25 cellular contexts compared by ENCODE assay signal in genomic region chr12:40122842-40123241, GRCh38. TPM values are rescaled to one million over a fixed set of nuclear protein-coding genes. Genes with fewer than 3 reads are reported as not detected.
DNase-seq lines count a peak whose midpoint lies in the region; ATAC-seq, FAIRE-seq and TF ChIP-seq lines count a peak whose summit lies in the region.
"Had no signal": no experiment of that assay in that cellular context is flagged by ENCODE, and none has a peak within 500 bp of the region (broad histone marks: within the 10 kb centered on the region; RNA-seq: fewer than 3 reads in every experiment).

No MANE protein-coding gene starts in this region.

- H3K9ac ChIP-seq in HepG2 (ENCODE audit: insufficient read depth, low read depth, low read length): no peak overlapping the region
- no peak overlapping the region for H3K9ac ChIP-seq in K562 (ENCODE audit: insufficient read depth in 1 of 2, low read depth in 2 of 2, low read length in 2 of 2)
- H3K9ac ChIP-seq: BLaER1 had no signal

- WGBS in HepG2 (ENCODE audit: low lambda C conversion rate): 6% methylated on average over 1 of the region's 1 CpG
- WGBS in right lobe of liver (ENCODE audit: insufficient coverage, low coverage, low lambda C conversion rate, missing lambda C conversion rate): 63% methylated on average over 1 of the region's 1 CpG
- WGBS in K562 (ENCODE audit: insufficient coverage, low coverage, missing lambda C conversion rate): 10% methylated on average over 1 of the region's 1 CpG

- H4K20me1 ChIP-seq in HepG2 (ENCODE audit: insufficient read depth, low read length) (no peaks in the 10 kb centered on the region), K562 (replicated peaks; ENCODE audit: control insufficient read depth, insufficient read depth, low read length) (no peaks in the 10 kb centered on the region)
- H4K20me1 ChIP-seq: BLaER1 had no signal

- TF ChIP-seq POLR2A in HepG2 (IDR thresholded peaks at IDR 0.05; ENCODE audit: insufficient read depth in 1 of 2, low read depth in 2 of 2, low read length in 2 of 2): no peak
- no peak for TF ChIP-seq POLR2A in right lobe of liver (IDR thresholded peaks at IDR 0.05)
- no peak for TF ChIP-seq POLR2A in K562 (conservative IDR thresholded peaks at IDR 0.05)

- no peaks in the 10 kb centered on the region for H3K4me1 ChIP-seq in HepG2 (ENCODE audit: insufficient read depth, low read length)
- no peaks in the 10 kb centered on the region for H3K4me1 ChIP-seq in right lobe of liver
- H3K4me1 ChIP-seq in K562 (replicated peaks in 1 of 2; ENCODE audit: control insufficient read depth in 2 of 2, insufficient read depth in 2 of 2, low read length in 2 of 2): no peaks in the 10 kb centered on the region
- H3K4me1 ChIP-seq: BE2C, BLaER1 had no signal

- no peaks in the 10 kb centered on the region for H3K79me2 ChIP-seq in HepG2 (ENCODE audit: insufficient read depth, low read length)
- no peaks in the 10 kb centered on the region for H3K79me2 ChIP-seq in K562 (ENCODE audit: control insufficient read depth, insufficient read depth, low read length)

- H3K27ac ChIP-seq in HepG2 (ENCODE audit: extremely low read length, insufficient read depth, low read length) (no peak overlapping the region), right lobe of liver (no peak overlapping the region), K562 (ENCODE audit: extremely low read depth, low read depth, low read length) (no peak overlapping the region)
- H3K27ac ChIP-seq: 22Rv1, BLaER1 had no signal

- TF ChIP-seq EP300 in HepG2 (IDR thresholded peaks at IDR 0.05; ENCODE audit: low read depth in 2 of 2, low read length in 2 of 2) (no peak), HepG2 (CRISPR knock-in tag; IDR thresholded peaks at IDR 0.05; ENCODE audit: borderline replicate concordance) (no peak), K562 (IDR thresholded peaks at IDR 0.05; ENCODE audit: low read length) (no peak)

- no peak overlapping the region for H2AFZ ChIP-seq in HepG2 (ENCODE audit: low read length)
- H2AFZ ChIP-seq in K562 (ENCODE audit: low read depth, low read length): no peak overlapping the region

- FAIRE-seq in HepG2 (lab: Jason Lieb, UNC) (no peak), K562 (lab: Jason Lieb, UNC) (no peak)
- FAIRE-seq: GM12878, GM12892, GM18507, GM19239 had no signal

- DNase-seq in HepG2 (ENCODE audit: low spot score) (no peak), right lobe of liver (no peak), K562 (ENCODE audit: extremely low read depth in 1 of 4, low spot score in 3 of 4) (no peak), SHP77 (lab: John Stamatoyannopoulos, UW) (no peak), globus pallidus (ENCODE audit: low spot score) (no peak)
- DNase-seq: ACHN; BE2C; C1 segment of cervical spinal cord; CD4-positive, alpha-beta memory T cell; CD4-positive, CD25-positive, alpha-beta regulatory T cell; CD8-positive, alpha-beta memory T cell; COR-L47; DMS 273 treated with DMSO at 0.1 percent for 48 hours; DMS153; DMS53; DMS79; DND-41; EL; GDM1 had no signal

- H3K4me3 ChIP-seq in HepG2 (replicated peaks in 1 of 3; ENCODE audit: insufficient read depth in 1 of 3, low read depth in 2 of 3, low read length in 3 of 3) (no peak overlapping the region), right lobe of liver (no peak overlapping the region), K562 (no peak overlapping the region)
- H3K4me3 ChIP-seq: BLaER1, GM12878 had no signal

- H3K9me1 ChIP-seq in K562 (ENCODE audit: control insufficient read depth, insufficient read depth, low read length): no peaks in the 10 kb centered on the region

- no peak for TF ChIP-seq RAD21 in HepG2 (CRISPR knock-in tag; IDR thresholded peaks at IDR 0.05)
- TF ChIP-seq RAD21 in K562 (CRISPR knock-in tag; conservative IDR thresholded peaks at IDR 0.05 in 1 of 2, IDR thresholded peaks at IDR 0.05 in 1 of 2): no peak

- H3K27me3 ChIP-seq in HepG2 (ENCODE audit: control insufficient read depth in 1 of 2, insufficient read depth in 2 of 2, low read length in 2 of 2): no peaks in the 10 kb centered on the region
- no peaks in the 10 kb centered on the region for H3K27me3 ChIP-seq in right lobe of liver
- no peaks in the 10 kb centered on the region for H3K27me3 ChIP-seq in K562 (ENCODE audit: control insufficient read depth in 2 of 2, insufficient read depth in 2 of 2, low read length in 2 of 2)
- H3K27me3 ChIP-seq: BLaER1 had no signal

- intact Hi-C loops in HepG2 (cut with micrococcal nuclease; ENCODE audit: unreplicated experiment) (no loop called here), right lobe of liver (cut with DNase I) (no loop called here), K562 (cut with micrococcal nuclease) (no loop called here)

- ATAC-seq in HepG2: no peak
- no peak for ATAC-seq in right lobe of liver
- ATAC-seq in K562: no peak
- ATAC-seq: GM12878 had no signal

- POLR2A ChIA-PET in HepG2 (lab: Yijun Ruan, JAX) (no interaction called here), K562 (lab: Yijun Ruan, JAX) (no interaction called here)

- in situ Hi-C loops in HepG2 (cut with HindIII; ENCODE audit: extremely low pct_ligation_motif_present, low pct_unique_long_range_greater_than_20kb) (loop anchor here (25.0 kb wide), 1 partner anchor 536 kb away; no protein-coding TSS in a partner anchor), K562 (cut with MboI) (loop anchor here (25.0 kb wide), 1 partner anchor 361 kb away; no protein-coding TSS in a partner anchor)

- TF ChIP-seq CTCF in HepG2 (CRISPR knock-in tag; IDR thresholded peaks at IDR 0.05) (no peak), right lobe of liver (IDR thresholded peaks at IDR 0.05) (no peak), K562 (IDR thresholded peaks at IDR 0.05 in 2 of 3, conservative IDR thresholded peaks at IDR 0.05 in 1 of 3; ENCODE audit: insufficient read depth in 2 of 3, low read depth in 1 of 3, low read length in 3 of 3) (no peak)

- no peak overlapping the region for H3K4me2 ChIP-seq in HepG2 (ENCODE audit: low read depth, low read length)
- H3K4me2 ChIP-seq in K562 (ENCODE audit: insufficient read depth, low read length): no peak overlapping the region
- H3K4me2 ChIP-seq: BLaER1 had no signal

- no peaks in the 10 kb centered on the region for H3K36me3 ChIP-seq in HepG2 (replicated peaks in 1 of 2; ENCODE audit: control insufficient read depth in 1 of 2, insufficient read depth in 2 of 2, low read length in 2 of 2)
- H3K36me3 ChIP-seq in right lobe of liver: no peaks in the 10 kb centered on the region
- H3K36me3 ChIP-seq in K562 (ENCODE audit: control insufficient read depth, insufficient read depth, low read length): no peaks in the 10 kb centered on the region
- H3K36me3 ChIP-seq: BE2C, BLaER1 had no signal

- CTCF ChIA-PET in HepG2 (lab: Yijun Ruan, JAX; ENCODE audit: low intra/inter-chr PET ratio, low total read pairs): no interaction called here
- CTCF ChIA-PET in K562 (lab: Yijun Ruan, JAX; ENCODE audit: low intra/inter-chr PET ratio): no interaction called here

- H3K9me3 ChIP-seq in HepG2 (ENCODE audit: low read length) (no peaks in the 10 kb centered on the region), right lobe of liver (no peaks in the 10 kb centered on the region), K562 (replicated peaks; ENCODE audit: control insufficient read depth, insufficient read depth, low read depth, low read length) (no peaks in the 10 kb centered on the region)
- H3K9me3 ChIP-seq: BE2C, BLaER1 had no signal

- no TSS peak for BruUV-seq in HepG2 (replicated peaks; lab: Mats Ljungman, UMichigan)
- BruUV-seq in K562 (replicated peaks; lab: Mats Ljungman, UMichigan): no TSS peak

RNA-seq across cellular contexts. Expression of gene SLC2A13, which starts 17.0 kb away (rescaled TPM):
- 3.2 and 6.0 TPM in 2 replicates for total RNA-seq in HepG2 (2016; rRNA removed; fragmentation: Illumina TruSeq; extraction: Trizol)
- total RNA-seq in HepG2 (2016; cell fraction: cytosol; rRNA removed; fragmentation: Illumina TruSeq; extraction: Trizol; ENCODE audit: low read depth): 1.1 and 1.6 TPM in 2 replicates
- 2.6 and 4.9 TPM in 2 replicates for total RNA-seq in HepG2 (2016; cell fraction: insoluble cytoplasmic fraction; rRNA removed; fragmentation: Illumina TruSeq; extraction: Trizol)
- total RNA-seq in HepG2 (2016; cell fraction: membrane; rRNA removed; fragmentation: Illumina TruSeq; extraction: Trizol): 1.3 and 1.8 TPM in 2 replicates
- 17.4 and 20.6 TPM in 2 replicates for total RNA-seq in HepG2 (2016; cell fraction: nucleus; rRNA removed; fragmentation: Illumina TruSeq; extraction: Trizol)
- polyA plus RNA-seq in HepG2 (2011; rRNA removed): 4.7 and 5.5 TPM in 2 replicates
- polyA plus RNA-seq in HepG2 (2011; cell fraction: cytosol; rRNA removed): 1.2 and 1.7 TPM in 2 replicates
- polyA plus RNA-seq in HepG2 (2011; cell fraction: nucleus; rRNA removed): 11.3 and 13.6 TPM in 2 replicates
- 2.6 and 3.8 TPM in 2 replicates for polyA plus RNA-seq in HepG2 (2012)
- 0.16 and 0.17 TPM in 2 replicates for polyA plus RNA-seq in HepG2 (2016; cell fraction: cytosol; fragmentation: Illumina TruSeq; extraction: Trizol; ENCODE audit: low read depth)
- polyA plus RNA-seq in HepG2 (2016; cell fraction: insoluble cytoplasmic fraction; fragmentation: Illumina TruSeq; extraction: Trizol; ENCODE audit: low read depth): 2.0 and 2.2 TPM in 2 replicates
- 0.46 and 0.58 TPM in 2 replicates for polyA plus RNA-seq in HepG2 (2016; cell fraction: membrane; fragmentation: Illumina TruSeq; extraction: Trizol; ENCODE audit: low read depth)
- polyA plus RNA-seq in HepG2 (2016; cell fraction: nucleus; fragmentation: Illumina TruSeq; extraction: Trizol; ENCODE audit: insufficient read depth, low read depth): 10.4 and 10.7 TPM in 2 replicates
- 8.5 and 31.5 TPM in 2 replicates for polyA minus RNA-seq in HepG2 (2011; rRNA and poly(A)+ RNA removed; ENCODE audit: low replicate concordance)
- 5.6 and 6.1 TPM in 2 replicates for polyA minus RNA-seq in HepG2 (2011; cell fraction: cytosol; rRNA and poly(A)+ RNA removed)
- polyA minus RNA-seq in HepG2 (2011; cell fraction: nucleus; rRNA and poly(A)+ RNA removed): 31.5 and 36.4 TPM in 2 replicates
- total RNA-seq in right lobe of liver: 10 to 100 TPM in 1 of 6 experiments, 1 to 10 TPM in 5; 5.2 to 11.7 (median 8.7) TPM
- total RNA-seq in K562 (2011; cell fraction: chromatin; rRNA removed; ENCODE audit: low replicate concordance): 19.3 and 35.8 TPM in 2 replicates
- total RNA-seq in K562 (2011; cell fraction: nucleolus; rRNA removed): 13.7 and 20.8 TPM in 2 replicates
- 22.1 and 34.1 TPM in 2 replicates for total RNA-seq in K562 (2011; cell fraction: nucleoplasm; rRNA removed)
- 10.9 and 12.4 TPM in 2 replicates for total RNA-seq in K562 (2014; rRNA removed)
- total RNA-seq in K562 (2014; rRNA removed; fragmentation: Illumina TruSeq; extraction: Trizol): 10.8 and 11.5 TPM in 2 replicates
- total RNA-seq in K562 (2015; rRNA removed; fragmentation: Illumina TruSeq; extraction: Trizol): 9.9 and 10.7 TPM in 2 replicates
- total RNA-seq in K562 (2021): 9.0 and 10.9 TPM in 2 replicates
- 5.4 and 9.5 TPM in 2 replicates for polyA plus RNA-seq in K562 (2011; rRNA removed)
- polyA plus RNA-seq in K562 (2011; cell fraction: cytosol; rRNA removed): 2.2 and 2.8 TPM in 2 replicates
- 13.4 and 16.7 TPM in 2 replicates for polyA plus RNA-seq in K562 (2011; cell fraction: nucleus; rRNA removed)
- polyA plus RNA-seq in K562 (2012): 3.0 and 5.5 TPM in 2 replicates
- polyA plus RNA-seq in K562 (2014; fragmentation: Illumina TruSeq; extraction: Trizol): 4.3 and 4.8 TPM in 2 replicates
- polyA plus RNA-seq in K562 (2014; fragmentation: Nextera tagmentation; extraction: Ambion mirVana): 1 to 10 TPM; 1.7 to 1.9 TPM
- 5.0 and 5.6 TPM in 2 replicates for polyA plus RNA-seq in K562 (2014; rRNA removed)
- 8.6 and 10.3 TPM in 2 replicates for polyA minus RNA-seq in K562 (2011; rRNA and poly(A)+ RNA removed)
- 2.0 and 2.2 TPM in 2 replicates for polyA minus RNA-seq in K562 (2011; cell fraction: cytosol; rRNA and poly(A)+ RNA removed)
- 18.3 and 27.3 TPM in 2 replicates for polyA minus RNA-seq in K562 (2011; cell fraction: nucleus; rRNA and poly(A)+ RNA removed)

Comparison
In these comparisons a context has a peak if more than half of its experiments do, and no peak if none do; other contexts are left out.
1. Of the 241 proteins assayed by ChIP-seq in both HepG2 and K562: peak only in HepG2: none; only in K562: MAFG; in both: MAFF and MAFK; in neither: 238.